Comparison of ENCODE assay signal across 16 cellular contexts in genomic region chr17:57877803-57878202, GRCh38. TPM values are rescaled to one million over a fixed set of nuclear protein-coding genes. Genes with fewer than 3 reads are reported as not detected.
DNase-seq lines count a peak whose midpoint lies in the region; ATAC-seq, FAIRE-seq and TF ChIP-seq lines count a peak whose summit lies in the region.
"Had no signal": no experiment of that assay in that cellular context is flagged by ENCODE, and none has a peak within 500 bp of the region (broad histone marks: within the 10 kb centered on the region; RNA-seq: fewer than 3 reads in every experiment).

No MANE protein-coding gene starts in this region.

- dilution Hi-C loops in IMR-90 (cut with HindIII; ENCODE audit: low sequenced_read_pairs, unreplicated experiment), result no loop called here

- H3K4me3 ChIP-seq in IMR-90 (ENCODE audit: insufficient read depth, low read depth, low read length) (no peak overlapping the region), astrocyte (ENCODE audit: insufficient read depth, low read depth, low read length) (no peak overlapping the region), mesenchymal stem cell (ENCODE audit: insufficient read depth in 1 of 2, low read depth in 1 of 2, low read length in 2 of 2) (no peak overlapping the region)
- H3K4me3 ChIP-seq: ascending aorta had no signal

- POLR2A ChIA-PET in IMR-90 (lab: Charles Lee; ENCODE audit: unreplicated experiment), result no interaction called here

- ATAC-seq in IMR-90 (ENCODE audit: low read depth), result no peak
- ATAC-seq in GM18870 (IDR thresholded peaks at IDR 0.05; ENCODE audit: unreplicated experiment), result no peak
- ATAC-seq: esophagus mucosa had no signal

- H3K9me1 ChIP-seq in IMR-90 (ENCODE audit: insufficient read depth, low read length), result peaks cover 46% of the 10 kb centered on the region

- WGBS in IMR-90 (ENCODE audit: extremely low coverage in 2 of 2, insufficient read length in 1 of 2), 2 experiments, result 80% methylated on average over 1 of the region's 5 CpGs; no CpG with 5 or more reads in 1 of the 2 experiments
- WGBS in mesenchymal stem cell, result 42% methylated on average over 5 of the region's 5 CpGs

- H2BK15ac ChIP-seq in IMR-90 (ENCODE audit: low read depth, low read length) (peak overlapping the region; percentile 90; the same call in 2 of the 3 replicates), mesenchymal stem cell (ENCODE audit: low read depth, poor library complexity, severe bottlenecking) (peak overlapping the region; percentile 19)

- intact Hi-C loops in IMR-90 (cut with micrococcal nuclease), result no loop called here

- FAIRE-seq in astrocyte (lab: Jason Lieb, UNC), result no peak
- FAIRE-seq: GM18507 had no signal

- H3K27me3 ChIP-seq in IMR-90 (ENCODE audit: control insufficient read depth, insufficient read depth, low read length), result no peaks in the 10 kb centered on the region
- H3K27me3 ChIP-seq in astrocyte (ENCODE audit: insufficient read depth, low read length), result no peaks in the 10 kb centered on the region
- H3K27me3 ChIP-seq in mesenchymal stem cell (ENCODE audit: control insufficient read depth in 1 of 2, insufficient read depth in 1 of 2, low read length in 2 of 2), result no peaks in the 10 kb centered on the region
- H3K27me3 ChIP-seq: ascending aorta had no signal

- peaks cover 3% of the 10 kb centered on the region for H3K79me2 ChIP-seq in astrocyte (ENCODE audit: insufficient read depth, low read length)

- no TSS peak for BruUV-seq in IMR-90 (replicated peaks; lab: Mats Ljungman, UMichigan)

- no peaks in the 10 kb centered on the region for H3K9me3 ChIP-seq in IMR-90 (ENCODE audit: control insufficient read depth, insufficient read depth, low read length)
- H3K9me3 ChIP-seq in astrocyte (ENCODE audit: insufficient read depth, low read depth, low read length), result no peaks in the 10 kb centered on the region
- H3K9me3 ChIP-seq in mesenchymal stem cell (ENCODE audit: control insufficient read depth, low read length), result no peaks in the 10 kb centered on the region
- H3K9me3 ChIP-seq: ascending aorta had no signal

- H3K23ac ChIP-seq in IMR-90 (ENCODE audit: low read depth, low read length), result 0 out of 2 replicates have a peak overlapping the region, but pooled peaks have one; percentile 45
- no peak overlapping the region for H3K23ac ChIP-seq in mesenchymal stem cell (ENCODE audit: low read length in 2 of 2)

- H2AK5ac ChIP-seq in IMR-90 (ENCODE audit: low read depth, low read length) (peak overlapping the region; percentile 46), mesenchymal stem cell (ENCODE audit: low read length, severe bottlenecking) (peak overlapping the region; percentile 93)

- H3K9ac ChIP-seq in IMR-90 (ENCODE audit: low read depth, low read length) (no peak overlapping the region), astrocyte (ENCODE audit: low read length) (no peak overlapping the region), mesenchymal stem cell (ENCODE audit: low read length) (peak overlapping the region; percentile 30)

- no peak overlapping the region for H3K4me3 Mint-ChIP-seq in astrocyte (ENCODE audit: unreplicated experiment)

- H3K56ac ChIP-seq in IMR-90 (ENCODE audit: extremely low read depth, insufficient read depth, low read length), result 0 out of 2 replicates have a peak overlapping the region, but pooled peaks have one; percentile 13

- no peak for TF ChIP-seq RAD21 in IMR-90 (IDR thresholded peaks at IDR 0.05; ENCODE audit: low read length)

- peak overlapping the region; percentile 84 for H3K4ac ChIP-seq in IMR-90 (ENCODE audit: low read depth, low read length)
- peak overlapping the region in 1 of 2 experiments; percentile 37 for H3K4ac ChIP-seq in mesenchymal stem cell (ENCODE audit: low read depth in 1 of 2, low read length in 2 of 2)

- H4K91ac ChIP-seq in IMR-90 (ENCODE audit: insufficient read depth, low read depth, low read length) (peak overlapping the region; percentile 49), mesenchymal stem cell (ENCODE audit: low read length) (peak overlapping the region; percentile 76)

- in situ Hi-C loops in IMR-90 (cut with MboI; ENCODE audit: low sequenced_read_pairs), result no loop called here

- TF ChIP-seq CTCF in IMR-90 (conservative IDR thresholded peaks at IDR 0.05; ENCODE audit: low read depth, low read length) (no peak), astrocyte (IDR thresholded peaks at IDR 0.05; ENCODE audit: insufficient read depth, low read depth, low read length) (no peak)

- H3K4me1 ChIP-seq in IMR-90 (ENCODE audit: control insufficient read depth, insufficient read depth, low read length) (peaks cover 67% of the 10 kb centered on the region), astrocyte (ENCODE audit: insufficient read depth, low read length) (peaks cover 78% of the 10 kb centered on the region), mesenchymal stem cell (ENCODE audit: control insufficient read depth, insufficient read depth, low read depth, low read length) (peaks cover 74% of the 10 kb centered on the region)

- H3K79me1 ChIP-seq in IMR-90 (ENCODE audit: low read depth in 1 of 2, low read length in 2 of 2) (peaks cover 23 to 69% of the 10 kb centered on the region in 2 experiments), mesenchymal stem cell (replicated peaks; ENCODE audit: low read length, poor library complexity, severe bottlenecking) (peaks cover 8% of the 10 kb centered on the region)

- peak overlapping the region; percentile 1 for H2AK9ac ChIP-seq in IMR-90 (replicated peaks; ENCODE audit: low read depth, low read length, poor library complexity)

- H3K4me1 Mint-ChIP-seq in astrocyte (ENCODE audit: low read depth, unreplicated experiment), result peaks cover 80% of the 10 kb centered on the region

- no peak for TF ChIP-seq POLR2A in IMR-90 (IDR thresholded peaks at IDR 0.05; ENCODE audit: low read depth, low read length)

- no peaks in the 10 kb centered on the region for H3K9me3 Mint-ChIP-seq in astrocyte (ENCODE audit: unreplicated experiment)

- H3K36me3 Mint-ChIP-seq in astrocyte (ENCODE audit: low read depth, unreplicated experiment), result peaks cover 14% of the 10 kb centered on the region

- no peaks in the 10 kb centered on the region for H3K27me3 Mint-ChIP-seq in astrocyte (ENCODE audit: low read depth, unreplicated experiment)

- peak overlapping the region; percentile 40 for H2BK5ac ChIP-seq in IMR-90 (ENCODE audit: low read depth, low read length, poor library complexity, severe bottlenecking)
- H2BK5ac ChIP-seq in mesenchymal stem cell (ENCODE audit: low read depth, low read length, poor library complexity, severe bottlenecking), result no peak overlapping the region

- peak overlapping the region; percentile 28; the same call in 1 of the 2 replicates for H3K18ac ChIP-seq in IMR-90 (ENCODE audit: low read depth, low read length)
- H3K18ac ChIP-seq in mesenchymal stem cell (ENCODE audit: low read depth in 1 of 2, low read length in 2 of 2), result peak overlapping the region; percentile 50 to 55

- H4K8ac ChIP-seq in IMR-90 (ENCODE audit: low read depth in 2 of 2, low read length in 2 of 2) (peak overlapping the region; percentile 21 to 75; a peak in 1 of 4 replicates), mesenchymal stem cell (ENCODE audit: low read length) (peak overlapping the region; percentile 45)

- peak overlapping the region; percentile 58 to 69 for H2BK12ac ChIP-seq in mesenchymal stem cell (ENCODE audit: low read length in 2 of 2)

- H3K36me3 ChIP-seq in IMR-90 (ENCODE audit: control insufficient read depth, insufficient read depth, low read length) (peaks cover 21% of the 10 kb centered on the region), astrocyte (ENCODE audit: insufficient read depth, low read length) (no peaks in the 10 kb centered on the region), mesenchymal stem cell (ENCODE audit: control insufficient read depth in 1 of 2, insufficient read depth in 2 of 2, low read depth in 1 of 2, low read length in 2 of 2) (peaks cover 18 to 49% of the 10 kb centered on the region in 2 experiments)

- peak overlapping the region; percentile 72; the same call in 1 of the 2 replicates for H3K14ac ChIP-seq in IMR-90 (replicated peaks; ENCODE audit: low read depth, low read length)
- no peak overlapping the region for H3K14ac ChIP-seq in mesenchymal stem cell (ENCODE audit: low read length in 2 of 2)

- H3K4me2 ChIP-seq in IMR-90 (ENCODE audit: low read depth, low read length), result no peak overlapping the region
- H3K4me2 ChIP-seq in astrocyte (ENCODE audit: low read length), result no peak overlapping the region
- H3K4me2 ChIP-seq in mesenchymal stem cell (ENCODE audit: low read length, poor library complexity, severe bottlenecking), result no peak overlapping the region

- H2AFZ ChIP-seq in IMR-90 (replicated peaks; ENCODE audit: low read length, poor library complexity) (no peak overlapping the region), astrocyte (ENCODE audit: low read depth, low read length) (no peak overlapping the region), mesenchymal stem cell (ENCODE audit: low read depth, low read length) (no peak overlapping the region)

- H4K20me1 ChIP-seq in IMR-90 (ENCODE audit: insufficient read depth, low read length) (no peaks in the 10 kb centered on the region; the same call in 1 of the 2 replicates), astrocyte (ENCODE audit: insufficient read depth, low read length) (no peaks in the 10 kb centered on the region)

- H2BK20ac ChIP-seq in IMR-90 (ENCODE audit: low read depth, low read length), result peak overlapping the region; percentile 47

- H3K27ac ChIP-seq in IMR-90 (ENCODE audit: insufficient read depth, low read length) (peak overlapping the region; percentile 59; the same call in 1 of the 2 replicates), astrocyte (ENCODE audit: low read depth, low read length) (no peak overlapping the region), mesenchymal stem cell (ENCODE audit: low read length, poor library complexity, severe bottlenecking) (peak overlapping the region; percentile 18), temporal lobe (ENCODE audit: low read depth, low read length) (peak overlapping the region; percentile 5)
- H3K27ac ChIP-seq: C4-2B had no signal

- H4K5ac ChIP-seq in IMR-90 (ENCODE audit: low read depth, low read length), result peak overlapping the region; percentile 14; the same call in 1 of the 2 replicates

- H2BK120ac ChIP-seq in IMR-90 (ENCODE audit: low read depth, low read length) (peak overlapping the region; percentile 82), mesenchymal stem cell (ENCODE audit: low read depth, low read length) (no peak overlapping the region)

- DNase-seq in IMR-90 (no peak), astrocyte (ENCODE audit: low read depth) (no peak), mesenchymal stem cell (peak; percentile 50), T-helper 9 cell (no peak), NCI-H2081 treated with DMSO at 0.1 percent for 48 hours (lab: John Stamatoyannopoulos, UW) (no peak)
- DNase-seq: activated CD4-positive, CD25-positive, alpha-beta regulatory T cell; activated effector memory CD4-positive, alpha-beta T cell treated with Interleukin-2 at 50 U/mL for 16 hours; hippocampal formation; stimulated activated CD4-positive, alpha-beta T cell treated with anti-CD3 and anti-CD28 coated beads, Interleukin-4, amount 100 ng/mL, for 24 hours; stimulated activated CD8-positive, alpha-beta memory T cell treated with anti-CD3 and anti-CD28 coated beads, Interleukin-4, amount 100 ng/mL, for 48 hours had no signal

- CTCF ChIA-PET in IMR-90 (lab: Yijun Ruan, JAX), result interaction anchor here (1.7 kb wide), 1 partner anchor 8 kb away, joined by 6 read pairs; no protein-coding TSS in a partner anchor

- peak overlapping the region; percentile 89 for H3K27ac Mint-ChIP-seq in astrocyte (ENCODE audit: unreplicated experiment)

RNA-seq across cellular contexts. Expression of gene MRPS23, which starts 28.0 kb away (rescaled TPM):
- total RNA-seq in IMR-90 (2012; rRNA removed) (37.3 and 41.7 TPM in 2 replicates), astrocyte (56.9 and 61.3 TPM in 2 replicates), temporal lobe (17.7 TPM)
- 22.1 and 23.5 TPM in 2 replicates for polyA plus RNA-seq in IMR-90 (2012; rRNA removed)
- polyA plus RNA-seq in IMR-90 (2012; cell fraction: cytosol; rRNA removed), result 22.4 and 35.2 TPM in 2 replicates
- 9.9 and 18.3 TPM in 2 replicates for polyA plus RNA-seq in IMR-90 (2012; cell fraction: nucleus; rRNA removed; ENCODE audit: low replicate concordance)
- polyA plus RNA-seq in mesenchymal stem cell (2013, experiment 1 of 2), result 23.0 TPM
- 21.0 TPM for polyA plus RNA-seq in mesenchymal stem cell (2013, experiment 2 of 2)
